In the genomic region with DNA sequence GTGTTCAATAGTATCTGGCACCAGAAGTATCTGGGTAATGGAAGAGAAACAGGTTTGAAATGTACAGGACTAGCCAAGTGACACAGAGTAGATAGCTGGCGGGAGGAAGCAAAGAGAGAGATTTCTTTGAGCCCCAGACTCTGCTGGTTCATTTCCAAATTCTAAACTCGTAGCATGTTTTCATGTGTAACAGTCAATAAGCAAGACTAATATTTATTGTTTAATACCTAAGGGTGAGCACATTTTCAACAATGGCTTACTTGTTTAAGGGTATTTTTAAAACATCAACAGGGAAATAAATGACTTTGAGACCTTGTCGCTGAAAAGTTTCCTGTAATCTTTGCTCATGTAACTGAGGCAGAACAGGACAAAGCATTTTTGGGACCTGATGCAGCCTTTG, we compare ENCODE assay signal across 35 cellular contexts.
"Had no signal": no experiment of that assay in that cellular context is flagged by ENCODE, and none has a peak within 500 bp of the region (broad histone marks: within the 10 kb centered on the region; RNA-seq: fewer than 3 reads in every experiment).

No MANE protein-coding gene starts in this region.

- H3K4me1 Mint-ChIP-seq: brain had no signal

- DNase-seq: activated B cell treated with CpG ODN at 0.5 μM for 24 hours; activated CD4-positive, alpha-beta memory T cell treated with anti-CD3 and anti-CD28 coated beads for 36 hours; activated CD4-positive, alpha-beta T cell treated with anti-CD3 and anti-CD28 coated beads for 4 hours; activated CD4-positive, alpha-beta T cell treated with anti-CD3 and anti-CD28 coated beads, Interleukin-2, amount 10 ng/mL, durations not matched to agents 24 days and 14 days; activated CD4-positive, alpha-beta T cell treated with anti-CD3 and anti-CD28 coated beads, Interleukin-2, amount 50 U/mL, for 4 hours; activated CD4-positive, CD25-positive, alpha-beta regulatory T cell treated with anti-CD3 and anti-CD28 coated beads, Interleukin-2, amount 50 U/mL, for 72 hours; activated CD8-positive, alpha-beta memory T cell treated with anti-CD3 and anti-CD28 coated beads, Interleukin-2, amount 50 U/mL, for 4 hours; activated CD8-positive, alpha-beta T cell treated with anti-CD3 and anti-CD28 coated beads for 36 hours; activated effector memory CD4-positive, alpha-beta T cell treated with anti-CD3 and anti-CD28 coated beads, Interleukin-2, amount 50 U/mL, for 16 hours; activated gamma-delta T cell treated with Interleukin-2 at 50 U/mL for 16 hours; activated naive CD4-positive, alpha-beta T cell; activated naive CD4-positive, alpha-beta T cell treated with anti-CD3 and anti-CD28 coated beads for 36 hours; activated naive CD4-positive, alpha-beta T cell treated with anti-CD3 and anti-CD28 coated beads, Interleukin-2, amount 50 U/mL, for 16 hours; activated naive CD8-positive, alpha-beta T cell treated with anti-CD3 and anti-CD28 coated beads for 36 hours; activated T-cell treated with anti-CD3 and anti-CD28 coated beads for 4 hours; activated T-cell treated with anti-CD3 and anti-CD28 coated beads, Interleukin-2, amount 50 U/mL, for 1 hour; activated T-cell treated with anti-CD3 and anti-CD28 coated beads, Interleukin-2, amount 50 U/mL, for 4 hours; activated T-cell treated with anti-CD3 and anti-CD28 coated beads, Interleukin-2, amount 50 U/mL, for 72 hours; adrenal gland; amniotic stem cell; aorta; caudate nucleus; cerebellar nuclear complex; T-helper 1 cell; T-helper 2 cell; T-helper 9 cell had no signal

- H3K36me3 Mint-ChIP-seq: activated CD4-positive, alpha-beta memory T cell treated with anti-CD3 and anti-CD28 coated beads for 36 hours; activated naive CD4-positive, alpha-beta T cell treated with anti-CD3 and anti-CD28 coated beads, Interleukin-2, amount 50 U/mL, for 72 hours; activated naive CD8-positive, alpha-beta T cell treated with anti-CD3 and anti-CD28 coated beads for 36 hours; brain had no signal

- H3K9me3 Mint-ChIP-seq: activated B cell treated with CpG ODN at 0.5 μM for 24 hours; activated CD4-positive, alpha-beta memory T cell treated with anti-CD3 and anti-CD28 coated beads for 36 hours; activated naive CD4-positive, alpha-beta T cell treated with anti-CD3 and anti-CD28 coated beads for 36 hours; activated naive CD4-positive, alpha-beta T cell treated with anti-CD3 and anti-CD28 coated beads, Interleukin-2, amount 50 U/mL, for 72 hours; activated naive CD8-positive, alpha-beta T cell treated with anti-CD3 and anti-CD28 coated beads for 36 hours; activated T-cell treated with anti-CD3 and anti-CD28 coated beads, Interleukin-2, amount 50 U/mL, for 4 hours; activated T-cell treated with anti-CD3 and anti-CD28 coated beads, Interleukin-2, amount 50 U/mL, for 72 hours; activated T-helper 1 cell treated with anti-CD3 and anti-CD28 coated beads, Interleukin-12 subunit alpha, Interleukin-12 subunit beta, Interleukin-2, Interleukin-4 antibody, amounts not matched to agents 30 ng/mL and 10 ng/mL and 1 ng/mL, durations not matched to agents 14 hours and 24 hours and 36 hours; activated T-helper 17 cell treated with anti-CD3 and anti-CD28 coated beads, Interleukin-2, amount 50 U/mL, for 72 hours; central memory CD8-positive, alpha-beta T cell; T-helper 1 cell treated with Interleukin-12 subunit alpha and Interleukin-12 subunit beta and Interleukin-4 antibody, amounts not matched to agents 30 μg/mL and 1 μg/mL, for 36 hours; T-helper 2 cell treated with Interferon-gamma antibody and Interleukin-4, amounts not matched to agents 5 μg/mL and 100 μg/mL, for 36 hours had no signal

- H3K9me3 ChIP-seq: adrenal gland had no signal

- H3K27ac ChIP-seq: adrenal gland, cardiac muscle cell, VCaP had no signal

- ATAC-seq: activated CD8-positive, alpha-beta T cell treated with anti-CD3 and anti-CD28 coated beads for 36 hours; activated naive CD4-positive, alpha-beta T cell treated with anti-CD3 and anti-CD28 coated beads, Interleukin-2, amount 50 U/mL, for 72 hours; activated T-cell treated with anti-CD3 and anti-CD28 coated beads, Interleukin-2, amount 50 U/mL, for 4 hours; activated T-cell treated with anti-CD3 and anti-CD28 coated beads, Interleukin-2, amount 50 U/mL, for 72 hours; activated T-helper 17 cell treated with anti-CD3 and anti-CD28 coated beads, Interleukin-2, amount 50 U/mL, for 72 hours had no signal

- H3K27ac Mint-ChIP-seq: activated B cell treated with CpG ODN at 0.5 μM for 24 hours; activated CD4-positive, alpha-beta memory T cell treated with anti-CD3 and anti-CD28 coated beads for 36 hours; activated CD4-positive, alpha-beta T cell treated with anti-CD3 and anti-CD28 coated beads, Interleukin-2, amount 10 ng/mL, durations not matched to agents 24 days and 14 days; activated CD8-positive, alpha-beta T cell treated with anti-CD3 and anti-CD28 coated beads for 36 hours; activated naive CD4-positive, alpha-beta T cell treated with anti-CD3 and anti-CD28 coated beads for 36 hours; activated naive CD4-positive, alpha-beta T cell treated with anti-CD3 and anti-CD28 coated beads, Interleukin-2, amount 50 U/mL, for 72 hours; activated naive CD8-positive, alpha-beta T cell treated with anti-CD3 and anti-CD28 coated beads for 36 hours; activated T-cell treated with anti-CD3 and anti-CD28 coated beads, Interleukin-2, amount 50 U/mL, for 72 hours; activated T-helper 1 cell treated with anti-CD3 and anti-CD28 coated beads, Interleukin-12 subunit alpha, Interleukin-12 subunit beta, Interleukin-2, Interleukin-4 antibody, amounts not matched to agents 30 ng/mL and 10 ng/mL and 1 ng/mL, durations not matched to agents 14 hours and 24 hours and 36 hours; activated T-helper 17 cell treated with anti-CD3 and anti-CD28 coated beads, Interleukin-2, amount 50 U/mL, for 72 hours; T-helper 1 cell treated with Interleukin-12 subunit alpha and Interleukin-12 subunit beta and Interleukin-4 antibody, amounts not matched to agents 30 μg/mL and 1 μg/mL, for 36 hours; T-helper 2 cell treated with Interferon-gamma antibody and Interleukin-4, amounts not matched to agents 5 μg/mL and 100 μg/mL, for 36 hours had no signal

- H3K27me3 Mint-ChIP-seq: activated B cell treated with CpG ODN at 0.5 μM for 24 hours; activated CD4-positive, alpha-beta memory T cell treated with anti-CD3 and anti-CD28 coated beads for 36 hours; activated CD8-positive, alpha-beta T cell treated with anti-CD3 and anti-CD28 coated beads for 36 hours; activated naive CD8-positive, alpha-beta T cell treated with anti-CD3 and anti-CD28 coated beads for 36 hours; activated T-helper 17 cell treated with anti-CD3 and anti-CD28 coated beads, Interleukin-2, amount 50 U/mL, for 72 hours; central memory CD8-positive, alpha-beta T cell had no signal

- H3K36me3 ChIP-seq: adrenal gland, cardiac muscle cell had no signal

- H3K4me3 ChIP-seq: adrenal gland, cardiac muscle cell had no signal

- H3K4me3 Mint-ChIP-seq: activated B cell treated with CpG ODN at 0.5 μM for 24 hours; activated CD4-positive, alpha-beta memory T cell treated with anti-CD3 and anti-CD28 coated beads for 36 hours; activated CD4-positive, alpha-beta T cell treated with anti-CD3 and anti-CD28 coated beads, Interleukin-2, amount 10 ng/mL, durations not matched to agents 24 days and 14 days; activated CD8-positive, alpha-beta T cell treated with anti-CD3 and anti-CD28 coated beads for 36 hours; activated naive CD4-positive, alpha-beta T cell treated with anti-CD3 and anti-CD28 coated beads for 36 hours; activated naive CD8-positive, alpha-beta T cell treated with anti-CD3 and anti-CD28 coated beads for 36 hours; activated T-cell treated with anti-CD3 and anti-CD28 coated beads, Interleukin-2, amount 50 U/mL, for 4 hours; activated T-cell treated with anti-CD3 and anti-CD28 coated beads, Interleukin-2, amount 50 U/mL, for 72 hours; activated T-helper 1 cell treated with anti-CD3 and anti-CD28 coated beads, Interleukin-12 subunit alpha, Interleukin-12 subunit beta, Interleukin-2, Interleukin-4 antibody, amounts not matched to agents 30 ng/mL and 10 ng/mL and 1 ng/mL, durations not matched to agents 14 hours and 24 hours and 36 hours; activated T-helper 17 cell treated with anti-CD3 and anti-CD28 coated beads, Interleukin-2, amount 50 U/mL, for 72 hours; brain; central memory CD8-positive, alpha-beta T cell; T-helper 1 cell treated with Interleukin-12 subunit alpha and Interleukin-12 subunit beta and Interleukin-4 antibody, amounts not matched to agents 30 μg/mL and 1 μg/mL, for 36 hours; T-helper 2 cell treated with Interferon-gamma antibody and Interleukin-4, amounts not matched to agents 5 μg/mL and 100 μg/mL, for 36 hours had no signal

- H3K27me3 ChIP-seq: adrenal gland, cardiac muscle cell had no signal
